ENCODE assay signal across 8 cellular contexts in genomic region chr9:114153761-114154596, GRCh38. TPM values are rescaled to one million over a fixed set of nuclear protein-coding genes. Genes with fewer than 3 reads are reported as not detected.
DNase-seq lines count a peak whose midpoint lies in the region; ATAC-seq lines count a peak whose summit lies in the region.

No MANE protein-coding gene starts in this region.

- peaks cover 0 to 3% (median 0%) of the 10 kb centered on the region in 7 donors for H3K9me3 Mint-ChIP-seq in naive B cell

- H3K4me1 Mint-ChIP-seq in naive B cell: peaks cover 24 to 27% (median 24%) of the 10 kb centered on the region in 3 donors

- ATAC-seq in naive B cell (ENCODE audit: low read depth in 2 of 2): no peak

- peak overlapping the region; percentile 95 for H3K4me3 ChIP-seq in BLaER1

- H3K4me1 ChIP-seq in BLaER1: peaks cover 43% of the 10 kb centered on the region

- peak; percentile 18 for DNase-seq in KBM-7
- DNase-seq in ecto neural progenitor cell (ENCODE audit: low spot score): peak; percentile 83
- DNase-seq in naive B cell: no peak
- no peak for DNase-seq in activated effector memory CD4-positive, alpha-beta T cell treated with anti-CD3 and anti-CD28 coated beads, Interleukin-2, amount 50 U/mL, for 16 hours
- DNase-seq in AG08396 (ENCODE audit: low spot score): no peak
- DNase-seq in OCI-M2 (lab: John Stamatoyannopoulos, UW; ENCODE audit: unreplicated experiment): no peak
- no peak for DNase-seq in NCI-H2196 treated with DMSO at 0.1 percent for 48 hours (lab: John Stamatoyannopoulos, UW; ENCODE audit: unreplicated experiment)

- peak overlapping the region; percentile 88 for H3K4me2 ChIP-seq in BLaER1

- in situ Hi-C loops in KBM-7 (cut with MboI; ENCODE audit: low pct_unique_long_range_greater_than_20kb, low sequenced_read_pairs): no loop called here

- no peak overlapping the region for H3K27ac ChIP-seq in BLaER1

- no peaks in the 10 kb centered on the region for H3K36me3 ChIP-seq in BLaER1

- H4K20me1 ChIP-seq in BLaER1: peaks cover 42% of the 10 kb centered on the region

- no peaks in the 10 kb centered on the region for H3K36me3 Mint-ChIP-seq in naive B cell

- peaks cover 38% of the 10 kb centered on the region for H3K27me3 ChIP-seq in BLaER1

- H3K27ac Mint-ChIP-seq in naive B cell: peak overlapping the region in 1 of 6 donors; percentile 12

- H3K4me3 Mint-ChIP-seq in naive B cell: peak overlapping the region in 7 of 8 donors; percentile 63 to 86 (median 82)

- peak overlapping the region; percentile 37; the same call in 1 of the 2 replicates for H3K9ac ChIP-seq in BLaER1

- peaks cover 55 to 81% (median 75%) of the 10 kb centered on the region in 3 donors for H3K27me3 Mint-ChIP-seq in naive B cell

- H3K9me3 ChIP-seq in BLaER1: no peaks in the 10 kb centered on the region

RNA-seq across cellular contexts. Expression of gene COL27A1, which starts 1.4 kb away (rescaled TPM):
- polyA plus RNA-seq in naive B cell (ENCODE audit: low read depth in 6 of 6): under 1 TPM in 1 of 6 donors, not detected in 5; 0.04 TPM

RNA-seq across cellular contexts. Expression of gene KIF12, which starts 54.9 kb away (rescaled TPM):
- polyA plus RNA-seq in naive B cell (ENCODE audit: low read depth in 6 of 6): not detected

Comparison
In these comparisons a context has a peak if more than half of its experiments do, and no peak if none do; other contexts are left out.
1. DNase-seq: peak in KBM-7 (single experiment) and ecto neural progenitor cell (single experiment); none in naive B cell (single experiment), activated effector memory CD4-positive, alpha-beta T cell treated with anti-CD3 and anti-CD28 coated beads, Interleukin-2, amount 50 U/mL, for 16 hours (single experiment), AG08396 (single experiment), OCI-M2 (single experiment) and NCI-H2196 treated with DMSO at 0.1 percent for 48 hours (single experiment).